17 cellular contexts compared by ENCODE assay signal in genomic region chr2:10296142-10296541, GRCh38. TPM values are rescaled to one million over a fixed set of nuclear protein-coding genes. Genes with fewer than 3 reads are reported as not detected.
DNase-seq lines count a peak whose midpoint lies in the region; ATAC-seq and TF ChIP-seq lines count a peak whose summit lies in the region.
"Had no signal": no experiment of that assay in that cellular context is flagged by ENCODE, and none has a peak within 500 bp of the region (broad histone marks: within the 10 kb centered on the region; RNA-seq: fewer than 3 reads in every experiment).

No MANE protein-coding gene starts in this region.

- H3K27ac Mint-ChIP-seq in activated CD4-positive, alpha-beta T cell treated with anti-CD3 and anti-CD28 coated beads, Interleukin-2, amount 10 ng/mL, durations not matched to agents 24 days and 14 days: peak overlapping the region; percentile 38
- peak overlapping the region; percentile 7 to 88 (median 37) for H3K27ac Mint-ChIP-seq in CD14-positive monocyte

- H3K36me3 ChIP-seq in IMR-90 (ENCODE audit: control insufficient read depth, insufficient read depth, low read length) (no peaks in the 10 kb centered on the region), neutrophil (no peaks in the 10 kb centered on the region), sigmoid colon (no peaks in the 10 kb centered on the region)
- H3K36me3 ChIP-seq: BE2C had no signal

- no peaks in the 10 kb centered on the region for H3K36me3 Mint-ChIP-seq in activated CD4-positive, alpha-beta T cell treated with anti-CD3 and anti-CD28 coated beads, Interleukin-2, amount 10 ng/mL, durations not matched to agents 24 days and 14 days (ENCODE audit: low read depth)
- H3K36me3 Mint-ChIP-seq in CD14-positive monocyte: peaks cover 1 to 3% of the 10 kb centered on the region in 2 donors
- H3K36me3 Mint-ChIP-seq: CD4-positive, alpha-beta memory T cell had no signal

- intact Hi-C loops in activated CD4-positive, alpha-beta T cell treated with anti-CD3 and anti-CD28 coated beads, Interleukin-2, amount 10 ng/mL, durations not matched to agents 24 days and 14 days (cut with micrococcal nuclease): no loop called here
- intact Hi-C loops in CD14-positive monocyte (cut with micrococcal nuclease) (no loop called here), IMR-90 (cut with micrococcal nuclease) (no loop called here), sigmoid colon (cut with DNase I) (no loop called here)

- no peak overlapping the region for H3K18ac ChIP-seq in IMR-90 (ENCODE audit: low read depth, low read length)

- H3K4me3 Mint-ChIP-seq in activated CD4-positive, alpha-beta T cell treated with anti-CD3 and anti-CD28 coated beads, Interleukin-2, amount 10 ng/mL, durations not matched to agents 24 days and 14 days: no peak overlapping the region
- no peak overlapping the region for H3K4me3 Mint-ChIP-seq in CD14-positive monocyte
- H3K4me3 Mint-ChIP-seq: CD4-positive, alpha-beta memory T cell had no signal

- no peak overlapping the region for H4K5ac ChIP-seq in IMR-90 (ENCODE audit: low read depth, low read length)

- CTCF ChIA-PET in IMR-90 (lab: Yijun Ruan, JAX): interaction anchor here (0.6 kb wide), 1 partner anchor 12 kb away, joined by 5 read pairs; no protein-coding TSS in a partner anchor

- peaks cover 3% of the 10 kb centered on the region; the same call in 1 of the 2 replicates for H3K4me1 ChIP-seq in IMR-90 (ENCODE audit: control insufficient read depth, insufficient read depth, low read length)
- H3K4me1 ChIP-seq in neutrophil (ENCODE audit: control insufficient read depth in 1 of 2, insufficient read depth in 1 of 2, low read depth in 1 of 2, low read length in 1 of 2): peaks cover 40 to 41% of the 10 kb centered on the region in 2 experiments
- no peaks in the 10 kb centered on the region for H3K4me1 ChIP-seq in sigmoid colon

- no peaks in the 10 kb centered on the region for H4K20me1 ChIP-seq in IMR-90 (ENCODE audit: insufficient read depth, low read length)

- TF ChIP-seq CTCF in CD14-positive monocyte (IDR thresholded peaks at IDR 0.05): no peak
- TF ChIP-seq CTCF in IMR-90 (conservative IDR thresholded peaks at IDR 0.05; ENCODE audit: low read depth, low read length): no peak
- TF ChIP-seq CTCF in neutrophil (IDR thresholded peaks at IDR 0.05): no peak
- TF ChIP-seq CTCF in sigmoid colon (IDR thresholded peaks at IDR 0.05): no peak

- H3K9me1 ChIP-seq in IMR-90 (ENCODE audit: insufficient read depth, low read length): peaks cover 8% of the 10 kb centered on the region; the same call in 1 of the 2 replicates

- H4K91ac ChIP-seq in IMR-90 (ENCODE audit: insufficient read depth, low read depth, low read length): peak overlapping the region; percentile 24

- ATAC-seq in IMR-90 (ENCODE audit: low read depth) (no peak), GM19351 (IDR thresholded peaks at IDR 0.05; ENCODE audit: unreplicated experiment) (no peak)

- in situ Hi-C loops in IMR-90 (cut with MboI; ENCODE audit: low sequenced_read_pairs): no loop called here

- peaks cover 36% of the 10 kb centered on the region for H3K4me1 Mint-ChIP-seq in activated CD4-positive, alpha-beta T cell treated with anti-CD3 and anti-CD28 coated beads, Interleukin-2, amount 10 ng/mL, durations not matched to agents 24 days and 14 days
- peaks cover 55% of the 10 kb centered on the region for H3K4me1 Mint-ChIP-seq in CD14-positive monocyte

- H2AK5ac ChIP-seq in IMR-90 (ENCODE audit: low read depth, low read length): peak overlapping the region; percentile 79

- H3K27me3 ChIP-seq in IMR-90 (ENCODE audit: control insufficient read depth, insufficient read depth, low read length): no peaks in the 10 kb centered on the region
- H3K27me3 ChIP-seq in neutrophil: no peaks in the 10 kb centered on the region
- no peaks in the 10 kb centered on the region for H3K27me3 ChIP-seq in sigmoid colon
- H3K27me3 ChIP-seq: BE2C had no signal

- POLR2A ChIA-PET in IMR-90 (lab: Charles Lee; ENCODE audit: unreplicated experiment): no interaction called here

- H3K23ac ChIP-seq in IMR-90 (ENCODE audit: low read depth, low read length): no peak overlapping the region

- H3K79me1 ChIP-seq in IMR-90 (ENCODE audit: low read depth in 1 of 2, low read length in 2 of 2): no peaks in the 10 kb centered on the region

- peaks cover 4% of the 10 kb centered on the region for H3K9me3 Mint-ChIP-seq in activated CD4-positive, alpha-beta T cell treated with anti-CD3 and anti-CD28 coated beads, Interleukin-2, amount 10 ng/mL, durations not matched to agents 24 days and 14 days
- peaks cover 0 to 9% (median 2%) of the 10 kb centered on the region in 7 donors for H3K9me3 Mint-ChIP-seq in CD14-positive monocyte

- no peak overlapping the region for H3K56ac ChIP-seq in IMR-90 (ENCODE audit: extremely low read depth, insufficient read depth, low read length)

- BruUV-seq in IMR-90 (replicated peaks; lab: Mats Ljungman, UMichigan): no TSS peak

- no peak overlapping the region for H3K27ac ChIP-seq in IMR-90 (ENCODE audit: insufficient read depth, low read length)
- H3K27ac ChIP-seq in neutrophil: peak overlapping the region; percentile 18
- no peak overlapping the region for H3K27ac ChIP-seq in sigmoid colon
- H3K27ac ChIP-seq: C4-2B, HL-60 had no signal

- no peak for DNase-seq in activated CD4-positive, alpha-beta T cell treated with anti-CD3 and anti-CD28 coated beads, Interleukin-2, amount 10 ng/mL, durations not matched to agents 24 days and 14 days
- no peak for DNase-seq in activated CD4-positive, alpha-beta T cell treated with anti-CD3 and anti-CD28 coated beads, Interleukin-2, amount 50 U/mL, for 1 hour
- no peak for DNase-seq in CD14-positive monocyte (ENCODE audit: low spot score)
- DNase-seq in IMR-90: no peak
- DNase-seq in sigmoid colon: no peak
- DNase-seq in NCI-H1694 (lab: John Stamatoyannopoulos, UW): no peak
- DNase-seq: BE2C; Calu3; CD4-positive, alpha-beta memory T cell; DMS79 treated with DMSO at 0.1 percent for 48 hours; GF-D8; HCEC 1CT; KBM-7 had no signal

- TF ChIP-seq EP300 in sigmoid colon (IDR thresholded peaks at IDR 0.05): no peak

- H3K9me3 ChIP-seq in IMR-90 (ENCODE audit: control insufficient read depth, insufficient read depth, low read length) (peaks cover 2% of the 10 kb centered on the region; the same call in 1 of the 2 replicates), neutrophil (no peaks in the 10 kb centered on the region), sigmoid colon (no peaks in the 10 kb centered on the region)
- H3K9me3 ChIP-seq: BE2C had no signal

- no peak overlapping the region for H3K9ac ChIP-seq in IMR-90 (ENCODE audit: low read depth, low read length)

- H2AFZ ChIP-seq in IMR-90 (replicated peaks; ENCODE audit: low read length, poor library complexity): peak overlapping the region; percentile 18

- H3K27me3 Mint-ChIP-seq in activated CD4-positive, alpha-beta T cell treated with anti-CD3 and anti-CD28 coated beads, Interleukin-2, amount 10 ng/mL, durations not matched to agents 24 days and 14 days: peaks cover 3% of the 10 kb centered on the region
- H3K27me3 Mint-ChIP-seq in CD14-positive monocyte (ENCODE audit: low read depth in 3 of 3): peaks cover 0 to 1% (median 0%) of the 10 kb centered on the region in 3 donors
- H3K27me3 Mint-ChIP-seq: CD4-positive, alpha-beta memory T cell had no signal

- 0 out of 4 replicates have a peak overlapping the region, but pooled peaks of 1 of the 2 experiments have one; percentile 20 for H4K8ac ChIP-seq in IMR-90 (ENCODE audit: low read depth in 2 of 2, low read length in 2 of 2)

- no peak overlapping the region for H3K14ac ChIP-seq in IMR-90 (replicated peaks; ENCODE audit: low read depth, low read length)

- peak overlapping the region; percentile 51; the same call in 1 of the 2 replicates for H2BK20ac ChIP-seq in IMR-90 (ENCODE audit: low read depth, low read length)

- no peak for TF ChIP-seq RAD21 in IMR-90 (IDR thresholded peaks at IDR 0.05; ENCODE audit: low read length)

- H2AK9ac ChIP-seq in IMR-90 (replicated peaks; ENCODE audit: low read depth, low read length, poor library complexity): no peak overlapping the region

- no peak overlapping the region for H2BK5ac ChIP-seq in IMR-90 (ENCODE audit: low read depth, low read length, poor library complexity, severe bottlenecking)

- 0 out of 2 replicates have a peak overlapping the region, but pooled peaks have one; percentile 10 for H3K4ac ChIP-seq in IMR-90 (ENCODE audit: low read depth, low read length)

- H3K4me3 ChIP-seq in IMR-90 (ENCODE audit: insufficient read depth, low read depth, low read length) (no peak overlapping the region), neutrophil (ENCODE audit: low read depth in 1 of 2, low read length in 1 of 2) (no peak overlapping the region), sigmoid colon (no peak overlapping the region)

- peak overlapping the region; percentile 52; the same call in 2 of the 3 replicates for H2BK15ac ChIP-seq in IMR-90 (ENCODE audit: low read depth, low read length)

- no peak overlapping the region for H3K4me2 ChIP-seq in IMR-90 (ENCODE audit: low read depth, low read length)

- WGBS in IMR-90 (ENCODE audit: extremely low coverage in 2 of 2, insufficient read length in 1 of 2), 2 experiments: 83% methylated on average over 4 of the region's 8 CpGs; no CpG with 5 or more reads in 1 of the 2 experiments
- WGBS in sigmoid colon, 2 donors: 95% methylated on average over 8 of the region's 8 CpGs

- TF ChIP-seq POLR2A in IMR-90 (IDR thresholded peaks at IDR 0.05; ENCODE audit: low read depth, low read length) (no peak), sigmoid colon (IDR thresholded peaks at IDR 0.05) (no peak)

- dilution Hi-C loops in IMR-90 (cut with HindIII; ENCODE audit: low sequenced_read_pairs, unreplicated experiment): no loop called here

- H2BK120ac ChIP-seq in IMR-90 (ENCODE audit: low read depth, low read length): peak overlapping the region; percentile 42; the same call in 1 of the 2 replicates

TF ChIP-seq in IMR-90, 13 proteins besides CTCF, POLR2A, EP300 and RAD21 (continues in another document):
- TF ChIP-seq MAZ (IDR thresholded peaks at IDR 0.05; ENCODE audit: borderline replicate concordance, low read depth, low read length) (no peak), CEBPB (IDR thresholded peaks at IDR 0.05; ENCODE audit: low read depth, low read length) (no peak), NFE2L2 (IDR thresholded peaks at IDR 0.05; ENCODE audit: low read depth, low read length) (no peak), MAFK (IDR thresholded peaks at IDR 0.05; ENCODE audit: low read depth, low read length) (no peak)

RNA-seq across cellular contexts. Expression of gene HPCAL1, which starts 6.6 kb away (rescaled TPM):
- 77.1 and 82.8 TPM in 2 replicates for total RNA-seq in activated CD4-positive, alpha-beta T cell treated with anti-CD3 and anti-CD28 coated beads, Interleukin-2, amount 10 ng/mL, durations not matched to agents 24 days and 14 days
- polyA plus RNA-seq in CD14-positive monocyte (10 to 100 TPM; 98.0 to 99.5 TPM), IMR-90 (2012; rRNA removed) (31.0 and 33.7 TPM in 2 replicates), sigmoid colon (100 to 1,000 TPM in 2 of 3 donors, 10 to 100 TPM in 1; 67.9 to 115 (median 110) TPM)
- total RNA-seq in IMR-90 (2012; rRNA removed) (8.2 and 9.4 TPM in 2 replicates), sigmoid colon (10 to 100 TPM; 27.7 to 46.0 (median 34.2) TPM)
- 25.5 and 52.7 TPM in 2 replicates for polyA plus RNA-seq in IMR-90 (2012; cell fraction: cytosol; rRNA removed)
- polyA plus RNA-seq in IMR-90 (2012; cell fraction: nucleus; rRNA removed; ENCODE audit: low replicate concordance): 18.3 and 34.8 TPM in 2 replicates
